ENCODE assay signal across 14 cellular contexts in genomic region chr5:69105996-69106906, GRCh38. TPM values are rescaled to one million over a fixed set of nuclear protein-coding genes. Genes with fewer than 3 reads are reported as not detected.
DNase-seq lines count a peak whose midpoint lies in the region; ATAC-seq and FAIRE-seq lines count a peak whose summit lies in the region.
"Had no signal": no experiment of that assay in that cellular context is flagged by ENCODE, and none has a peak within 500 bp of the region (broad histone marks: within the 10 kb centered on the region; RNA-seq: fewer than 3 reads in every experiment).

No MANE protein-coding gene starts in this region.

- intact Hi-C loops in sciatic nerve (cut with DNase I): no loop called here

- ATAC-seq in GM21723 (IDR thresholded peaks at IDR 0.05; ENCODE audit: unreplicated experiment) (peak; percentile 91), HG03565 (IDR thresholded peaks at IDR 0.05; ENCODE audit: unreplicated experiment) (peak; percentile 88), sciatic nerve (no peak)
- no peak for ATAC-seq in central memory CD8-positive, alpha-beta T cell (replicated peaks; ENCODE audit: extremely low read depth, poor library complexity, severe bottlenecking)
- ATAC-seq: activated naive CD4-positive, alpha-beta T cell treated with anti-CD3 and anti-CD28 coated beads, Interleukin-2, amount 50 U/mL, for 72 hours; left ventricle myocardium superior had no signal

- H3K27me3 Mint-ChIP-seq in central memory CD8-positive, alpha-beta T cell: no peaks in the 10 kb centered on the region

- H3K27ac Mint-ChIP-seq in central memory CD8-positive, alpha-beta T cell (ENCODE audit: low read depth): peak overlapping the region; percentile 51

- H3K4me1 Mint-ChIP-seq in central memory CD8-positive, alpha-beta T cell: no peaks in the 10 kb centered on the region

- no peak overlapping the region for H3K4me3 Mint-ChIP-seq in central memory CD8-positive, alpha-beta T cell

- peak; percentile 36 for FAIRE-seq in GM18507 (lab: Jason Lieb, UNC)
- FAIRE-seq: H1 had no signal

- H3K9me3 Mint-ChIP-seq in central memory CD8-positive, alpha-beta T cell: no peaks in the 10 kb centered on the region
- H3K9me3 Mint-ChIP-seq: activated naive CD4-positive, alpha-beta T cell treated with anti-CD3 and anti-CD28 coated beads, Interleukin-2, amount 50 U/mL, for 72 hours had no signal

- peaks cover 59% of the 10 kb centered on the region for H3K36me3 Mint-ChIP-seq in central memory CD8-positive, alpha-beta T cell (ENCODE audit: insufficient read depth)

- DNase-seq in GM18507 (ENCODE audit: extremely low spot score, insufficient read length, low read depth) (no peak), sciatic nerve (ENCODE audit: low spot score) (no peak), epidermal melanocyte (ENCODE audit: insufficient read length, low spot score) (no peak), NCI-H1417 treated with DMSO at 0.1 percent for 48 hours (lab: John Stamatoyannopoulos, UW) (no peak), mucosa of gallbladder (ENCODE audit: low spot score) (no peak)
- no peak for DNase-seq in central memory CD8-positive, alpha-beta T cell (ENCODE audit: low spot score in 2 of 2)
- DNase-seq: DMS153, left ventricle myocardium superior, NCI-H1930, transverse colon had no signal

RNA-seq across cellular contexts. Expression of gene SLC30A5, which starts 12.4 kb away (rescaled TPM):
- total RNA-seq in sciatic nerve: 41.2 TPM
- 60.5 TPM for total RNA-seq in mucosa of gallbladder

Comparison
In these comparisons a context has a peak if more than half of its experiments do, and no peak if none do; other contexts are left out.
1. ATAC-seq: peak in GM21723 (single experiment) and HG03565 (single experiment); none in central memory CD8-positive, alpha-beta T cell (single experiment) and sciatic nerve (single experiment).